1 cellular context compared by ENCODE assay signal in genomic region chr2:109218087-109218791, GRCh38.
TF ChIP-seq lines count a peak whose summit lies in the region.

No MANE protein-coding gene starts in this region.

TF ChIP-seq in GM23338, 12 proteins besides CTCF, POLR2A, EP300 and RAD21:
- TF ChIP-seq ZNF462 (CRISPR knock-in tag; IDR thresholded peaks at IDR 0.05) (no peak), ETS1 (IDR thresholded peaks at IDR 0.05) (no peak)
